1 cellular context compared by ENCODE assay signal in genomic region chr17:82636626-82637598, GRCh38.
TF ChIP-seq lines count a peak whose summit lies in the region.

No MANE protein-coding gene starts in this region.

TF ChIP-seq in HepG2, 621 proteins besides CTCF, POLR2A, EP300 and RAD21 (continued from another document and continues in another):
- no peak for TF ChIP-seq SMAD3 (CRISPR knock-in tag; IDR thresholded peaks at IDR 0.05)
- TF ChIP-seq ZFY (CRISPR knock-in tag; IDR thresholded peaks at IDR 0.05): no peak
- peak; percentile 61; the same call in 1 of the 2 replicates for TF ChIP-seq ZNF670 (CRISPR knock-in tag; IDR thresholded peaks at IDR 0.05; ENCODE audit: borderline replicate concordance)
- no peak for TF ChIP-seq ZMYM3 (CRISPR knock-in tag; IDR thresholded peaks at IDR 0.05)
- TF ChIP-seq PHF5A (CRISPR knock-in tag; IDR thresholded peaks at IDR 0.05; ENCODE audit: low read depth, unreplicated experiment): no peak
- no peak for TF ChIP-seq ZNF10 (CRISPR knock-in tag; IDR thresholded peaks at IDR 0.05; ENCODE audit: borderline replicate concordance, low read depth)
- no peak for TF ChIP-seq ZNF17 (CRISPR knock-in tag; IDR thresholded peaks at IDR 0.05)
- no peak for TF ChIP-seq IKZF4 (CRISPR knock-in tag; IDR thresholded peaks at IDR 0.05; ENCODE audit: borderline replicate concordance, low read depth, not compliant biosample characterization)
- TF ChIP-seq TRIM24 (CRISPR knock-in tag; IDR thresholded peaks at IDR 0.05): no peak
- TF ChIP-seq TRIM22 (IDR thresholded peaks at IDR 0.05): no peak
- no peak for TF ChIP-seq PRMT3 (CRISPR knock-in tag; IDR thresholded peaks at IDR 0.05; ENCODE audit: borderline replicate concordance, low read depth)
- no peak for TF ChIP-seq ZMYM2 (CRISPR knock-in tag; IDR thresholded peaks at IDR 0.05)
- peak; percentile 56; the same call in 1 of the 2 replicates for TF ChIP-seq POLR2AphosphoS5 (IDR thresholded peaks at IDR 0.05; ENCODE audit: low read depth, low read length)
- peak; percentile 71 for TF ChIP-seq PAXIP1 (CRISPR knock-in tag; conservative IDR thresholded peaks at IDR 0.05)
- TF ChIP-seq ZNF3 (CRISPR knock-in tag; IDR thresholded peaks at IDR 0.05): no peak
- peak; percentile 43; the same call in 1 of the 2 replicates for TF ChIP-seq ZSCAN25 (CRISPR knock-in tag; IDR thresholded peaks at IDR 0.05)
- TF ChIP-seq ZNF597 (CRISPR knock-in tag; IDR thresholded peaks at IDR 0.05): no peak
- no peak for TF ChIP-seq ETV6 (CRISPR knock-in tag; conservative IDR thresholded peaks at IDR 0.05)
- TF ChIP-seq ZNF383 (CRISPR knock-in tag; IDR thresholded peaks at IDR 0.05; ENCODE audit: borderline replicate concordance): no peak
- no peak for TF ChIP-seq SRF (IDR thresholded peaks at IDR 0.05; ENCODE audit: low read depth, low read length)
- TF ChIP-seq SP4 (CRISPR knock-in tag; IDR thresholded peaks at IDR 0.05): no peak
- no peak for TF ChIP-seq ZNF589 (CRISPR knock-in tag; conservative IDR thresholded peaks at IDR 0.05)
- no peak for TF ChIP-seq DNMT1 (CRISPR knock-in tag; IDR thresholded peaks at IDR 0.05)
- TF ChIP-seq STAT6 (CRISPR knock-in tag; IDR thresholded peaks at IDR 0.05; ENCODE audit: borderline replicate concordance): no peak
- no peak for TF ChIP-seq TP53 (CRISPR knock-in tag; conservative IDR thresholded peaks at IDR 0.05)
- no peak for TF ChIP-seq ZNF33B (CRISPR knock-in tag; IDR thresholded peaks at IDR 0.05)
- no peak for TF ChIP-seq ZNF414 (CRISPR knock-in tag; IDR thresholded peaks at IDR 0.05)
- TF ChIP-seq PLSCR1 (CRISPR knock-in tag; IDR thresholded peaks at IDR 0.05; ENCODE audit: borderline replicate concordance): no peak
- no peak for TF ChIP-seq FOSL2 (CRISPR knock-in tag; IDR thresholded peaks at IDR 0.05)
- TF ChIP-seq ZNF282 (IDR thresholded peaks at IDR 0.05; ENCODE audit: partially characterized antibody): no peak
- TF ChIP-seq KDM3A (CRISPR knock-in tag; IDR thresholded peaks at IDR 0.05; ENCODE audit: low read depth): no peak
- TF ChIP-seq YEATS2 (CRISPR knock-in tag; IDR thresholded peaks at IDR 0.05; ENCODE audit: borderline replicate concordance): no peak
- TF ChIP-seq FOXA3 (CRISPR knock-in tag; IDR thresholded peaks at IDR 0.05): peak; percentile 74
- no peak for TF ChIP-seq ZNF263 (CRISPR knock-in tag; IDR thresholded peaks at IDR 0.05)
- no peak for TF ChIP-seq ETS1 (CRISPR knock-in tag; IDR thresholded peaks at IDR 0.05)
- TF ChIP-seq HMG20B (CRISPR knock-in tag; conservative IDR thresholded peaks at IDR 0.05): no peak
- no peak for TF ChIP-seq SNAI1 (CRISPR knock-in tag; IDR thresholded peaks at IDR 0.05; ENCODE audit: borderline replicate concordance)
- 0 out of 2 replicates have a peak, but pooled peaks have one; percentile 56 for TF ChIP-seq AHDC1 (CRISPR knock-in tag; IDR thresholded peaks at IDR 0.05; ENCODE audit: borderline replicate concordance)
- no peak for TF ChIP-seq CEBPZ (IDR thresholded peaks at IDR 0.05; ENCODE audit: low read length)
- TF ChIP-seq NKX3-1 (CRISPR knock-in tag; IDR thresholded peaks at IDR 0.05): no peak
- no peak for TF ChIP-seq IRF9 (CRISPR knock-in tag; IDR thresholded peaks at IDR 0.05; ENCODE audit: borderline replicate concordance)
